ENCODE assay signal across 8 cellular contexts in the genomic region with DNA sequence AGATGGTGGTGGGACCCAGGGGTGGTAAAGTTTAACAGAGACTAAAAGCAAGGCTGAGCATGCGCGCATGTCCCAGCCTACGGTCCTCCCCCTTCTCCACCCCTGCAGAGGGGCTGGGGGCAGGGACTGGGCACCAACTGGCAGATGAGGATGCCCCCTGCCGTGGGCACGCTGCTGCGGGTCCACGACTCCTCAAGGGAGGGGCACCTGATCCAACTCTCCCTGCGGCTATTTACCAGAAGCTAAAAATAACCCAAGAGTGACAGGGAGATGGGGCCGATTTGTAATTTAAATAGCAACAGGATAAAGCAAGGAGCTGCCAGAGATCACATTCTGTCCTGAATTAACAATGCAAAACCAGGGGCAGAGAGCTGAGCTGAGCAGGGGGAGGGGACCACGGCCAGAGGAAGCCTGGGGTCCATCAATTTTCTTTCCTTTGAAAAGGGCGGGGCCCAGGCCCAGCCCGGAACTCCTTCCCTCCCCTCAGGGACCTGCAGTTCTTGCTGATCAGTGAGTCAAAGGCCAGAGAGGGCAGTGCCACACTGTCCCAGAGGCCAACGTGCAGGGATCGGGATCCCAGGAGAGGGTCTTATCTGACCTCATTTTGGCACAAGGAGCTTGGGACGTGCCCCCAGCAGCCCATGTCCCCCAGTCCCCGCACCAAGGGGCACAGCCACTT. TPM values are rescaled to one million over a fixed set of nuclear protein-coding genes. Genes with fewer than 3 reads are reported as not detected.
DNase-seq lines count a peak whose midpoint lies in the region; ATAC-seq and TF ChIP-seq lines count a peak whose summit lies in the region.

No MANE protein-coding gene starts in this region.

- H3K27me3 Mint-ChIP-seq in neural crest cell (ENCODE audit: low read depth): peaks cover 16% of the 10 kb centered on the region

- TF ChIP-seq CTCF in neural crest cell (conservative IDR thresholded peaks at IDR 0.05): no peak

- peak; percentile 31 for ATAC-seq in esophagus mucosa

- peak overlapping the region; percentile 61 for H3K4me3 Mint-ChIP-seq in neural crest cell

- intact Hi-C loops in posterior vena cava (cut with DNase I): no loop called here

- peaks cover 53% of the 10 kb centered on the region for H3K4me1 Mint-ChIP-seq in neural crest cell

- no peaks in the 10 kb centered on the region for H3K9me3 Mint-ChIP-seq in neural crest cell

- H3K27ac Mint-ChIP-seq in neural crest cell (ENCODE audit: unreplicated experiment): no peak overlapping the region

- DNase-seq in DMS153 (lab: John Stamatoyannopoulos, UW) (peak; percentile 55), NCI-H345 (lab: John Stamatoyannopoulos, UW) (peak; percentile 99), neural crest cell (ENCODE audit: low read depth, low spot score) (no peak), AML-193 (lab: John Stamatoyannopoulos, UW) (no peak), T-helper 1 cell (no peak), posterior vena cava (ENCODE audit: low spot score) (no peak), ureter (ENCODE audit: low spot score) (no peak)

- no peaks in the 10 kb centered on the region for H3K36me3 Mint-ChIP-seq in neural crest cell (ENCODE audit: low read depth)

RNA-seq across cellular contexts. Expression of a gene that starts 8.1 kb away (rescaled TPM):
- 31.4 TPM for total RNA-seq in esophagus mucosa
- total RNA-seq in neural crest cell: 54.4 and 60.1 TPM in 2 replicates
- 10 to 100 TPM; 38.5 to 41.2 TPM for total RNA-seq in posterior vena cava
- total RNA-seq in ureter: 76.3 TPM

RNA-seq across cellular contexts. Expression of a gene that starts 42.3 kb away (rescaled TPM):
- total RNA-seq in esophagus mucosa (40.9 TPM), neural crest cell (781 and 821 TPM in 2 replicates), posterior vena cava (10 to 100 TPM; 16.6 to 28.9 TPM), ureter (105 TPM)

RNA-seq across cellular contexts. Expression of a gene that starts 52.4 kb away (rescaled TPM):
- total RNA-seq in esophagus mucosa: 0.12 TPM
- 0.37 and 0.39 TPM in 2 replicates for total RNA-seq in neural crest cell
- not detected for total RNA-seq in posterior vena cava
- not detected for total RNA-seq in ureter

Comparison
In these comparisons a context has a peak if more than half of its experiments do, and no peak if none do; other contexts are left out.
1. DNase-seq: peak in DMS153 (single experiment) and NCI-H345 (single experiment); none in neural crest cell (single experiment), AML-193 (0 of 2), T-helper 1 cell (0 of 5), posterior vena cava (single experiment) and ureter (single experiment).